In genomic region chr11:45805305-45806071, GRCh38 we compare ENCODE assay signal across 8 cellular contexts. TPM values are rescaled to one million over a fixed set of nuclear protein-coding genes. Genes with fewer than 3 reads are reported as not detected.
DNase-seq lines count a peak whose midpoint lies in the region; ATAC-seq lines count a peak whose summit lies in the region.

No MANE protein-coding gene starts in this region.

- H3K36me3 ChIP-seq in HUES64 (ENCODE audit: insufficient read depth, low read length), result no peaks in the 10 kb centered on the region
- H3K36me3 ChIP-seq in trophoblast cell (ENCODE audit: control insufficient read depth in 1 of 2, insufficient read depth in 2 of 2, low read length in 2 of 2), result peaks cover 5 to 11% of the 10 kb centered on the region in 2 experiments

- H3K27ac ChIP-seq in HUES64 (ENCODE audit: low read depth, low read length) (no peak overlapping the region), trophoblast cell (ENCODE audit: low read depth, low read length) (peak overlapping the region; percentile 0)

- peak overlapping the region; percentile 51 for H3K18ac ChIP-seq in trophoblast cell (ENCODE audit: low read length)

- no peaks in the 10 kb centered on the region for H3K27me3 Mint-ChIP-seq in activated T-cell treated with anti-CD3 and anti-CD28 coated beads, Interleukin-2, amount 50 U/mL, for 4 hours (ENCODE audit: low read depth)

- H3K4ac ChIP-seq in trophoblast cell (ENCODE audit: low read depth, low read length), result peak overlapping the region; percentile 23

- peak overlapping the region; percentile 93 for H3K4me3 Mint-ChIP-seq in activated T-cell treated with anti-CD3 and anti-CD28 coated beads, Interleukin-2, amount 50 U/mL, for 4 hours

- peaks cover 14% of the 10 kb centered on the region for H3K79me2 ChIP-seq in trophoblast cell (ENCODE audit: control insufficient read depth, insufficient read depth, low read length, poor library complexity)

- H3K9ac ChIP-seq in HUES64 (ENCODE audit: low read depth, low read length), result peak overlapping the region; percentile 80
- H3K9ac ChIP-seq in trophoblast cell (ENCODE audit: low read length), result peak overlapping the region; percentile 13

- H3K4me3 ChIP-seq in HUES64 (ENCODE audit: low read length) (peak overlapping the region; percentile 83), trophoblast cell (ENCODE audit: low read depth, low read length) (peak overlapping the region; percentile 73)

- peaks cover 40% of the 10 kb centered on the region for H3K4me1 Mint-ChIP-seq in activated T-cell treated with anti-CD3 and anti-CD28 coated beads, Interleukin-2, amount 50 U/mL, for 4 hours (ENCODE audit: low read depth)

- H2AFZ ChIP-seq in trophoblast cell (ENCODE audit: insufficient read depth, low read length, poor library complexity), result peak overlapping the region; percentile 19

- peak overlapping the region; percentile 99 for H3K4me2 ChIP-seq in trophoblast cell (ENCODE audit: low read length)

- H3K79me1 ChIP-seq in trophoblast cell (ENCODE audit: low read length), result peaks cover 12% of the 10 kb centered on the region

- H3K9me3 Mint-ChIP-seq in activated T-cell treated with anti-CD3 and anti-CD28 coated beads, Interleukin-2, amount 50 U/mL, for 4 hours, result no peaks in the 10 kb centered on the region

- peak overlapping the region; percentile 15 for H4K12ac ChIP-seq in trophoblast cell (ENCODE audit: low read depth, low read length)

- intact Hi-C loops in Right ventricle myocardium superior (cut with DNase I), result no loop called here

- peak overlapping the region; percentile 2 for H2BK5ac ChIP-seq in trophoblast cell (ENCODE audit: low read depth, low read length, poor library complexity)

- H3K4me1 ChIP-seq in HUES64 (ENCODE audit: insufficient read depth, low read length), result peaks cover 6% of the 10 kb centered on the region; the same call in 1 of the 2 replicates
- H3K4me1 ChIP-seq in trophoblast cell (ENCODE audit: control insufficient read depth in 1 of 2, insufficient read depth in 2 of 2, low read length in 2 of 2), result peaks cover 16 to 21% of the 10 kb centered on the region in 2 experiments

- peak overlapping the region; percentile 64 for H4K8ac ChIP-seq in trophoblast cell (ENCODE audit: low read depth, low read length)

- peak overlapping the region; percentile 2 for H2BK120ac ChIP-seq in trophoblast cell (ENCODE audit: insufficient read depth, low read length, poor library complexity)

- peak overlapping the region; percentile 54 for H3K14ac ChIP-seq in trophoblast cell (ENCODE audit: low read length)

- peaks cover 2% of the 10 kb centered on the region for H3K36me3 Mint-ChIP-seq in activated T-cell treated with anti-CD3 and anti-CD28 coated beads, Interleukin-2, amount 50 U/mL, for 4 hours (ENCODE audit: insufficient read depth)

- peak overlapping the region; percentile 84 for H4K91ac ChIP-seq in trophoblast cell (ENCODE audit: low read depth, low read length)

- H2BK12ac ChIP-seq in trophoblast cell (ENCODE audit: low read length), result peak overlapping the region; percentile 2

- H3K27me3 ChIP-seq in HUES64 (ENCODE audit: insufficient read depth, low read length) (peaks cover 26% of the 10 kb centered on the region), trophoblast cell (ENCODE audit: insufficient read depth, low read length) (peaks cover 7% of the 10 kb centered on the region)

- DNase-seq in COLO829 (ENCODE audit: low spot score) (peak; percentile 22), Right ventricle myocardium superior (peak; percentile 61), trophoblast cell (peak; percentile 27 to 45), NCI-H187 treated with DMSO at 0.1 percent for 48 hours (lab: John Stamatoyannopoulos, UW) (no peak)
- DNase-seq in activated T-cell treated with anti-CD3 and anti-CD28 coated beads, Interleukin-2, amount 50 U/mL, for 4 hours, result no peak

- H3K23ac ChIP-seq in trophoblast cell (ENCODE audit: low read length), result no peak overlapping the region

- 23% methylated on average over 29 of the region's 29 CpGs for WGBS in HUES64
- WGBS in trophoblast cell (ENCODE audit: extremely low coverage, insufficient coverage, insufficient read length), result no CpG with 5 or more reads among the region's 29 CpGs

- H3K9me3 ChIP-seq in HUES64 (ENCODE audit: insufficient read depth, low read depth, low read length) (no peaks in the 10 kb centered on the region), trophoblast cell (ENCODE audit: insufficient read depth, low read depth, low read length) (no peaks in the 10 kb centered on the region)

- peak overlapping the region; percentile 80 for H2AK5ac ChIP-seq in trophoblast cell (ENCODE audit: low read length)

- peak; percentile 29 for ATAC-seq in GM19455 (IDR thresholded peaks at IDR 0.05; ENCODE audit: unreplicated experiment)
- peak; percentile 39 to 52 for ATAC-seq in activated T-cell treated with anti-CD3 and anti-CD28 coated beads, Interleukin-2, amount 50 U/mL, for 4 hours
- peak; percentile 48 for ATAC-seq in Right ventricle myocardium superior (ENCODE audit: poor library complexity)
- ATAC-seq in HG02885 (IDR thresholded peaks at IDR 0.05; ENCODE audit: poor library complexity, unreplicated experiment), result no peak

RNA-seq across cellular contexts. Expression of gene SLC35C1, which starts 0.5 kb away (rescaled TPM):
- polyA plus RNA-seq in HUES64 (2013, experiment 1 of 2), result 6.8 TPM
- polyA plus RNA-seq in HUES64 (2013, experiment 2 of 2), result 9.4 TPM
- total RNA-seq in activated T-cell treated with anti-CD3 and anti-CD28 coated beads, Interleukin-2, amount 50 U/mL, for 4 hours, result 10 to 100 TPM; 14.7 to 17.5 (median 15.8) TPM
- total RNA-seq in Right ventricle myocardium superior, result 5.8 TPM
- polyA plus RNA-seq in trophoblast cell (2013), result 11.4 and 11.5 TPM in 2 replicates

RNA-seq across cellular contexts. Expression of gene CRY2, which starts 41.8 kb away (rescaled TPM):
- 6.1 TPM for polyA plus RNA-seq in HUES64 (2013, experiment 1 of 2)
- polyA plus RNA-seq in HUES64 (2013, experiment 2 of 2), result 7.0 TPM
- 10 to 100 TPM; 19.7 to 21.9 (median 19.9) TPM for total RNA-seq in activated T-cell treated with anti-CD3 and anti-CD28 coated beads, Interleukin-2, amount 50 U/mL, for 4 hours
- total RNA-seq in Right ventricle myocardium superior, result 68.3 TPM
- 7.8 and 8.1 TPM in 2 replicates for polyA plus RNA-seq in trophoblast cell (2013)

Comparison
In these comparisons a context has a peak if more than half of its experiments do, and no peak if none do; other contexts are left out.
1. DNase-seq: peak in COLO829 (single experiment), Right ventricle myocardium superior (single experiment) and trophoblast cell (2 of 2); none in activated T-cell treated with anti-CD3 and anti-CD28 coated beads, Interleukin-2, amount 50 U/mL, for 4 hours (single experiment) and NCI-H187 treated with DMSO at 0.1 percent for 48 hours (single experiment).